21 cellular contexts compared by ENCODE assay signal in genomic region chr1:1275836-1276235, GRCh38. TPM values are rescaled to one million over a fixed set of nuclear protein-coding genes. Genes with fewer than 3 reads are reported as not detected.
DNase-seq lines count a peak whose midpoint lies in the region; ATAC-seq and TF ChIP-seq lines count a peak whose summit lies in the region.
"Had no signal": no experiment of that assay in that cellular context is flagged by ENCODE, and none has a peak within 500 bp of the region (broad histone marks: within the 10 kb centered on the region; RNA-seq: fewer than 3 reads in every experiment).

No MANE protein-coding gene starts in this region.

- H3K27me3 ChIP-seq in neuronal stem cell (ENCODE audit: control insufficient read depth in 3 of 3, insufficient read depth in 3 of 3, low read depth in 1 of 3, low read length in 3 of 3): no peaks in the 10 kb centered on the region
- H3K27me3 ChIP-seq: colonic mucosa, foreskin keratinocyte, upper lobe of right lung had no signal

- no peak overlapping the region for H3K27ac ChIP-seq in neuronal stem cell (replicated peaks; ENCODE audit: low read length)
- H3K27ac ChIP-seq: colonic mucosa, foreskin keratinocyte, HL-60, upper lobe of right lung had no signal

- no peak overlapping the region for H4K91ac ChIP-seq in neuronal stem cell (ENCODE audit: low read depth, low read length, poor library complexity)

- H3K4me3 Mint-ChIP-seq in activated CD4-positive, alpha-beta T cell treated with anti-CD3 and anti-CD28 coated beads, Interleukin-2, amount 10 ng/mL, durations not matched to agents 7 days and 5 days: peak overlapping the region; percentile 33
- H3K4me3 Mint-ChIP-seq in T-helper 17 cell: peak overlapping the region; percentile 55
- H3K4me3 Mint-ChIP-seq in neural crest cell: peak overlapping the region; percentile 70
- H3K4me3 Mint-ChIP-seq: stimulated activated naive CD8-positive, alpha-beta T cell treated with anti-CD3 and anti-CD28 coated beads, Interleukin-15, Interleukin-2, amounts not matched to agents 100 ng/mL and 50 ng/mL, for 24 hours had no signal

- no peak for TF ChIP-seq CTCF in neural crest cell (conservative IDR thresholded peaks at IDR 0.05)

- no peak for ATAC-seq in T-helper 17 cell
- ATAC-seq: foreskin keratinocyte, upper lobe of right lung had no signal

- H3K27ac Mint-ChIP-seq in activated CD4-positive, alpha-beta T cell treated with anti-CD3 and anti-CD28 coated beads, Interleukin-2, amount 10 ng/mL, durations not matched to agents 7 days and 5 days: peak overlapping the region; percentile 38
- H3K27ac Mint-ChIP-seq in T-helper 17 cell (no peak overlapping the region), neural crest cell (ENCODE audit: unreplicated experiment) (no peak overlapping the region)
- H3K27ac Mint-ChIP-seq: stimulated activated naive CD8-positive, alpha-beta T cell treated with anti-CD3 and anti-CD28 coated beads, Interleukin-15, Interleukin-2, amounts not matched to agents 100 ng/mL and 50 ng/mL, for 24 hours had no signal

- H3K36me3 ChIP-seq in neuronal stem cell (replicated peaks in 1 of 2; ENCODE audit: control insufficient read depth in 2 of 2, insufficient read depth in 2 of 2, low read length in 2 of 2): peaks cover 8 to 19% of the 10 kb centered on the region in 2 donors
- H3K36me3 ChIP-seq: colonic mucosa, upper lobe of right lung had no signal

- no peak overlapping the region for H4K8ac ChIP-seq in neuronal stem cell (ENCODE audit: low read depth, low read length)

- no peak overlapping the region for H3K18ac ChIP-seq in neuronal stem cell (ENCODE audit: low read length)

- DNase-seq in activated CD4-positive, alpha-beta T cell treated with anti-CD3 and anti-CD28 coated beads, Interleukin-2, amount 10 ng/mL, durations not matched to agents 7 days and 5 days: no peak
- DNase-seq in activated CD4-positive, alpha-beta T cell treated with anti-CD3 and anti-CD28 coated beads for 4 hours: no peak
- DNase-seq in T-helper 17 cell (no peak), fibroblast of peridontal ligament (ENCODE audit: extremely low read depth) (peak; percentile 23), neural crest cell (ENCODE audit: low read depth, low spot score) (no peak), neuronal stem cell (ENCODE audit: low spot score) (no peak), pons (ENCODE audit: low spot score) (no peak)
- no peak for DNase-seq in NK-92 treated with Interleukin-12 subunit alpha and Interleukin-12 subunit beta, amount 100 ng/mL, for 24 hours (lab: John Stamatoyannopoulos, UW)
- DNase-seq: C1 segment of cervical spinal cord; colonic mucosa; foreskin keratinocyte; KBM-7; NCI-H2081; NCI-H510A treated with DMSO at 0.1 percent for 48 hours; SIG-M5; stimulated activated CD4-positive, alpha-beta T cell treated with anti-CD3 and anti-CD28 coated beads, Interleukin-15, amount 100 ng/mL, for 24 hours; upper lobe of right lung had no signal

- H3K9ac ChIP-seq in neuronal stem cell (ENCODE audit: low read depth, low read length, poor library complexity): no peak overlapping the region

- H2BK15ac ChIP-seq in neuronal stem cell (ENCODE audit: low read length): no peak overlapping the region

- H3K9me3 Mint-ChIP-seq in activated CD4-positive, alpha-beta T cell treated with anti-CD3 and anti-CD28 coated beads, Interleukin-2, amount 10 ng/mL, durations not matched to agents 7 days and 5 days: no peaks in the 10 kb centered on the region
- H3K9me3 Mint-ChIP-seq in neural crest cell: no peaks in the 10 kb centered on the region
- H3K9me3 Mint-ChIP-seq: stimulated activated naive CD8-positive, alpha-beta T cell treated with anti-CD3 and anti-CD28 coated beads, Interleukin-15, Interleukin-2, amounts not matched to agents 100 ng/mL and 50 ng/mL, for 24 hours had no signal

- H3K4me1 ChIP-seq in neuronal stem cell (ENCODE audit: control insufficient read depth in 2 of 2, insufficient read depth in 1 of 2, low read depth in 1 of 2, low read length in 2 of 2): peaks cover 14 to 20% of the 10 kb centered on the region in 2 donors

- H2BK5ac ChIP-seq in neuronal stem cell (ENCODE audit: low read length): no peak overlapping the region

- CTCF ChIA-PET in activated CD4-positive, alpha-beta T cell treated with anti-CD3 and anti-CD28 coated beads, Interleukin-2, amount 10 ng/mL, durations not matched to agents 7 days and 5 days (lab: Charles Lee): no interaction called here

- peaks cover 17% of the 10 kb centered on the region for H3K36me3 Mint-ChIP-seq in activated CD4-positive, alpha-beta T cell treated with anti-CD3 and anti-CD28 coated beads, Interleukin-2, amount 10 ng/mL, durations not matched to agents 7 days and 5 days (ENCODE audit: low read depth)
- no peaks in the 10 kb centered on the region for H3K36me3 Mint-ChIP-seq in T-helper 17 cell (ENCODE audit: low read depth)
- peaks cover 2% of the 10 kb centered on the region for H3K36me3 Mint-ChIP-seq in neural crest cell (ENCODE audit: low read depth)

- H2BK120ac ChIP-seq in neuronal stem cell (ENCODE audit: low read depth, low read length): no peak overlapping the region

- H3K27me3 Mint-ChIP-seq in activated CD4-positive, alpha-beta T cell treated with anti-CD3 and anti-CD28 coated beads, Interleukin-2, amount 10 ng/mL, durations not matched to agents 7 days and 5 days: no peaks in the 10 kb centered on the region
- H3K27me3 Mint-ChIP-seq in T-helper 17 cell (no peaks in the 10 kb centered on the region), neural crest cell (ENCODE audit: low read depth) (no peaks in the 10 kb centered on the region)
- H3K27me3 Mint-ChIP-seq: stimulated activated naive CD8-positive, alpha-beta T cell treated with anti-CD3 and anti-CD28 coated beads, Interleukin-15, Interleukin-2, amounts not matched to agents 100 ng/mL and 50 ng/mL, for 24 hours had no signal

- H3K4me3 ChIP-seq in neuronal stem cell (ENCODE audit: low read length in 2 of 2): no peak overlapping the region
- H3K4me3 ChIP-seq: colonic mucosa, upper lobe of right lung had no signal

- H3K79me1 ChIP-seq in neuronal stem cell (ENCODE audit: low read depth, low read length): peaks cover 14% of the 10 kb centered on the region

- no peak overlapping the region for H3K14ac ChIP-seq in neuronal stem cell (ENCODE audit: low read length)

- H2BK12ac ChIP-seq in neuronal stem cell (ENCODE audit: low read length): no peak overlapping the region

- H3K4me1 Mint-ChIP-seq in activated CD4-positive, alpha-beta T cell treated with anti-CD3 and anti-CD28 coated beads, Interleukin-2, amount 10 ng/mL, durations not matched to agents 7 days and 5 days: peaks cover 26% of the 10 kb centered on the region
- H3K4me1 Mint-ChIP-seq in T-helper 17 cell (peaks cover 19% of the 10 kb centered on the region), neural crest cell (peaks cover 30% of the 10 kb centered on the region)

- no peak overlapping the region for H2AK5ac ChIP-seq in neuronal stem cell (ENCODE audit: low read depth, low read length)

- WGBS in neuronal stem cell (ENCODE audit: extremely low coverage in 2 of 2, insufficient read length in 2 of 2, insufficient replicate concordance in 1 of 2), 2 donors: no CpG with 5 or more reads among the region's 9 CpGs

- H3K4me2 ChIP-seq in neuronal stem cell (ENCODE audit: insufficient read depth, low read length, poor library complexity, severe bottlenecking): no peak overlapping the region

- H3K9me3 ChIP-seq in T-helper 17 cell (ENCODE audit: control insufficient read depth, low read length, poor library complexity, severe bottlenecking) (no peaks in the 10 kb centered on the region), neuronal stem cell (replicated peaks in 1 of 2; ENCODE audit: control insufficient read depth in 2 of 2, insufficient read depth in 1 of 2, low read depth in 1 of 2, low read length in 2 of 2) (peaks cover 0 to 2% of the 10 kb centered on the region in 2 donors)
- H3K9me3 ChIP-seq: colonic mucosa, upper lobe of right lung had no signal

- H2AFZ ChIP-seq in neuronal stem cell (ENCODE audit: low read length): no peak overlapping the region

- H3K23ac ChIP-seq in neuronal stem cell (ENCODE audit: low read depth, low read length, poor library complexity): no peak overlapping the region

- H3K4ac ChIP-seq in neuronal stem cell (ENCODE audit: low read length): no peak overlapping the region

- POLR2A ChIA-PET in activated CD4-positive, alpha-beta T cell treated with anti-CD3 and anti-CD28 coated beads, Interleukin-2, amount 10 ng/mL, durations not matched to agents 7 days and 5 days (lab: Charles Lee): no interaction called here

RNA-seq across cellular contexts. Expression of gene UBE2J2, which starts 2.2 kb away (rescaled TPM):
- 10 to 100 TPM; 63.4 to 63.7 TPM for total RNA-seq in activated CD4-positive, alpha-beta T cell treated with anti-CD3 and anti-CD28 coated beads, Interleukin-2, amount 10 ng/mL, durations not matched to agents 7 days and 5 days
- 10 to 100 TPM; 50.6 to 57.7 TPM for total RNA-seq in T-helper 17 cell
- 77.0 and 80.8 TPM in 2 replicates for total RNA-seq in neural crest cell
- polyA plus RNA-seq in neuronal stem cell (2013, experiment 1 of 2): 43.4 TPM
- 42.6 TPM for polyA plus RNA-seq in neuronal stem cell (2013, experiment 2 of 2)

RNA-seq across cellular contexts. Expression of gene SCNN1D, which starts 4.4 kb away (rescaled TPM):
- 1 to 10 TPM; 5.1 to 6.6 TPM for total RNA-seq in activated CD4-positive, alpha-beta T cell treated with anti-CD3 and anti-CD28 coated beads, Interleukin-2, amount 10 ng/mL, durations not matched to agents 7 days and 5 days
- total RNA-seq in T-helper 17 cell: 1 to 10 TPM; 4.6 to 8.0 TPM
- 5.9 and 10.8 TPM in 2 replicates for total RNA-seq in neural crest cell
- 3.7 TPM for polyA plus RNA-seq in neuronal stem cell (2013, experiment 1 of 2)
- 3.8 TPM for polyA plus RNA-seq in neuronal stem cell (2013, experiment 2 of 2)

RNA-seq across cellular contexts. Expression of gene C1QTNF12, which starts 29.3 kb away (rescaled TPM):
- 1 to 10 TPM; 1.2 to 1.4 TPM for total RNA-seq in activated CD4-positive, alpha-beta T cell treated with anti-CD3 and anti-CD28 coated beads, Interleukin-2, amount 10 ng/mL, durations not matched to agents 7 days and 5 days
- total RNA-seq in T-helper 17 cell (1 to 10 TPM in 1 of 2 donors, under 1 TPM in 1; 0.91 to 2.0 TPM), neural crest cell (0.66 and 0.79 TPM in 2 replicates)
- polyA plus RNA-seq in neuronal stem cell (2013, experiment 1 of 2): 4.0 TPM
- polyA plus RNA-seq in neuronal stem cell (2013, experiment 2 of 2): 4.6 TPM
- total RNA-seq: A172, liver had no signal

RNA-seq across cellular contexts. Expression of gene ACAP3, which starts 31.9 kb away (rescaled TPM):
- 10 to 100 TPM; 69.5 to 92.1 TPM for total RNA-seq in activated CD4-positive, alpha-beta T cell treated with anti-CD3 and anti-CD28 coated beads, Interleukin-2, amount 10 ng/mL, durations not matched to agents 7 days and 5 days
- total RNA-seq in T-helper 17 cell (10 to 100 TPM; 63.5 to 66.2 TPM), neural crest cell (111 and 124 TPM in 2 replicates)
- 19.8 TPM for polyA plus RNA-seq in neuronal stem cell (2013, experiment 1 of 2)
- 18.5 TPM for polyA plus RNA-seq in neuronal stem cell (2013, experiment 2 of 2)

RNA-seq across cellular contexts. Expression of gene PUSL1, which starts 32.6 kb away (rescaled TPM):
- total RNA-seq in activated CD4-positive, alpha-beta T cell treated with anti-CD3 and anti-CD28 coated beads, Interleukin-2, amount 10 ng/mL, durations not matched to agents 7 days and 5 days: 10 to 100 TPM; 18.9 to 24.4 TPM
- 10 to 100 TPM; 10.6 to 14.9 TPM for total RNA-seq in T-helper 17 cell
- total RNA-seq in neural crest cell: 26.3 and 27.9 TPM in 2 replicates
- polyA plus RNA-seq in neuronal stem cell (2013, experiment 1 of 2): 15.2 TPM
- polyA plus RNA-seq in neuronal stem cell (2013, experiment 2 of 2): 15.0 TPM
